13 cellular contexts compared by ENCODE assay signal in genomic region chr2:217935901-217936684, GRCh38.
A peak's percentile ranks its signal among the peaks of the same experiment; 100 is the strongest.
DNase-seq lines count a peak whose midpoint lies in the region; ATAC-seq and TF ChIP-seq lines count a peak whose summit lies in the region.
"Had no signal": no experiment of that assay in that cellular context is flagged by ENCODE, and none has a peak within 500 bp of the region (broad histone marks: within the 10 kb centered on the region; RNA-seq: fewer than 3 reads in every experiment).

No MANE protein-coding gene starts in this region.

- 39 to 48% (median 41%) methylated on average over 10 of the region's 10 CpGs for WGBS in heart left ventricle, 4 donors

- DNase-seq in AG08396 (ENCODE audit: low spot score) (peak; percentile 34), adipocyte (ENCODE audit: low read depth) (peak; percentile 64), heart left ventricle (peak in 2 of 5 donors; percentile 27 to 42), DMS153 (lab: John Stamatoyannopoulos, UW) (no peak)
- no peak for DNase-seq in activated effector memory CD4-positive, alpha-beta T cell treated with anti-CD3 and anti-CD28 coated beads, Interleukin-2, amount 50 U/mL, for 16 hours
- DNase-seq: activated CD4-positive, CD25-positive, alpha-beta regulatory T cell; C1 segment of cervical spinal cord; NCI-H1048; stimulated activated CD4-positive, alpha-beta T cell treated with anti-CD3 and anti-CD28 coated beads, Interleukin-4, amount 100 ng/mL, for 24 hours had no signal

- TF ChIP-seq CTCF in heart left ventricle (IDR thresholded peaks at IDR 0.05), result no peak

- H3K9me3 ChIP-seq in adipocyte (ENCODE audit: control insufficient read depth, low read length) (no peaks in the 10 kb centered on the region), heart left ventricle (no peaks in the 10 kb centered on the region)

- ATAC-seq in heart left ventricle (no peak), GM21381 (IDR thresholded peaks at IDR 0.05; ENCODE audit: unreplicated experiment) (no peak), GM21390 (IDR thresholded peaks at IDR 0.05; ENCODE audit: unreplicated experiment) (no peak)

- TF ChIP-seq POLR2A in heart left ventricle (IDR thresholded peaks at IDR 0.05), result no peak

- H3K9ac ChIP-seq in adipocyte (ENCODE audit: low read length) (peak overlapping the region; percentile 76), rectal smooth muscle tissue (ENCODE audit: low read length) (no peak overlapping the region)

- H3K4me3 ChIP-seq in adipocyte (ENCODE audit: low read length), result no peak overlapping the region
- H3K4me3 ChIP-seq in heart left ventricle, result peak overlapping the region in 10 of 12 donors; percentile 1 to 95 (median 70)
- H3K4me3 ChIP-seq in rectal smooth muscle tissue (ENCODE audit: low read length), result peak overlapping the region; percentile 86

- H3K36me3 ChIP-seq in adipocyte (ENCODE audit: control insufficient read depth, insufficient read depth, low read length, severe bottlenecking) (peaks cover 18% of the 10 kb centered on the region), heart left ventricle (peaks cover 0 to 17% (median 5%) of the 10 kb centered on the region in 9 donors), rectal smooth muscle tissue (ENCODE audit: control insufficient read depth, insufficient read depth, low read length) (no peaks in the 10 kb centered on the region)

- H3K27ac ChIP-seq in heart left ventricle, result peak overlapping the region; percentile 92 to 99 (median 96)
- H3K27ac ChIP-seq in rectal smooth muscle tissue (ENCODE audit: low read depth, low read length), result peak overlapping the region; percentile 98
- H3K27ac ChIP-seq: epithelial cell of prostate had no signal

- peaks cover 86% of the 10 kb centered on the region for H3K4me1 ChIP-seq in adipocyte (ENCODE audit: control insufficient read depth, insufficient read depth, low read length)
- peaks cover 37 to 100% (median 99%) of the 10 kb centered on the region in 12 donors for H3K4me1 ChIP-seq in heart left ventricle
- peaks cover 84% of the 10 kb centered on the region for H3K4me1 ChIP-seq in rectal smooth muscle tissue (ENCODE audit: control insufficient read depth, insufficient read depth, low read length)

- H3K27me3 ChIP-seq in adipocyte (replicated peaks; ENCODE audit: control insufficient read depth, insufficient read depth, low read length) (no peaks in the 10 kb centered on the region), heart left ventricle (no peaks in the 10 kb centered on the region), rectal smooth muscle tissue (ENCODE audit: control insufficient read depth, insufficient read depth, low read length) (no peaks in the 10 kb centered on the region)

- intact Hi-C loops in heart left ventricle (cut with DNase I), result loop anchor here in 5 of 10 donors (2.0 to 10.0 kb wide), 3 partner anchors 33 to 49 kb away; no protein-coding TSS in a partner anchor

Comparison
In these comparisons a context has a peak if more than half of its experiments do, and no peak if none do; other contexts are left out.
1. DNase-seq: peak in AG08396 (single experiment) and adipocyte (single experiment); none in DMS153 (single experiment) and activated effector memory CD4-positive, alpha-beta T cell treated with anti-CD3 and anti-CD28 coated beads, Interleukin-2, amount 50 U/mL, for 16 hours (single experiment).